14 cellular contexts compared by ENCODE assay signal in the genomic region with DNA sequence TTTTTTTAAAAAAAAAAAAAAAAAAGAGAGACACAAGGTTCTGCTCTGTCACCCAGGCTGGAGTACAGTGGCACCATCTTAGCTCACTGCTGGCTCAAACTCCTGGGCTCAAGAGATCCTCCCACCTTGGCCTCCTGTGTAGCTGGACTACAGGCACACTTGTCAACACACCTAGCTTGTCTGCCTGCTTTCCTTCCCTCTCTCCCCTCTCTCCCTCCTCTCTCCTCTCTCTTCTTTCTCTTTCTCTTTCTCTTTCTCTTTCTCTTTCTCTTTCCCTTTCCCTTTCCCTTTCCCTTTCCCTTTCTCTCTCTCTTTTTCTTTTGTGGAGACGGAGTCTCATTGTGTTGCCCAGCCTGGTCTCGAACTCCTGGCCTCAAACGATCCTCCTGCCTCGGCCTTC.
DNase-seq lines count a peak whose midpoint lies in the region; ATAC-seq and TF ChIP-seq lines count a peak whose summit lies in the region.
"Had no signal": no experiment of that assay in that cellular context is flagged by ENCODE, and none has a peak within 500 bp of the region (broad histone marks: within the 10 kb centered on the region; RNA-seq: fewer than 3 reads in every experiment).

No MANE protein-coding gene starts in this region.

- H3T11ph ChIP-seq in H9 (ENCODE audit: low read length), result no peak overlapping the region

- no peak overlapping the region for H3K18ac ChIP-seq in H9 (ENCODE audit: insufficient read length, low read depth, low read length)

- no peak overlapping the region for H2BK5ac ChIP-seq in H9 (ENCODE audit: insufficient read length, low read length)

- H2BK12ac ChIP-seq in H9 (ENCODE audit: insufficient read length, low read depth, low read length), result no peak overlapping the region

- peaks cover 38% of the 10 kb centered on the region for H3K4me1 Mint-ChIP-seq in activated naive CD4-positive, alpha-beta T cell treated with anti-CD3 and anti-CD28 coated beads, Interleukin-2, amount 10 ng/mL, durations not matched to agents 7 days and 5 days
- H3K4me1 Mint-ChIP-seq in activated B cell treated with CpG ODN at 0.5 μM for 24 hours (peaks cover 24% of the 10 kb centered on the region), immature natural killer cell (peaks cover 50 to 78% of the 10 kb centered on the region in 2 donors), H9 (no peaks in the 10 kb centered on the region; a peak in 1 of 4 replicates)
- H3K4me1 Mint-ChIP-seq in stimulated activated naive CD8-positive, alpha-beta T cell treated with anti-CD3 and anti-CD28 coated beads, Interleukin-15, amount 100 ng/mL, for 72 hours, result peaks cover 44% of the 10 kb centered on the region

- H2AK5ac ChIP-seq in H9 (ENCODE audit: insufficient read length, low read length), result no peak overlapping the region

- H3K36me3 Mint-ChIP-seq in activated naive CD4-positive, alpha-beta T cell treated with anti-CD3 and anti-CD28 coated beads, Interleukin-2, amount 10 ng/mL, durations not matched to agents 7 days and 5 days, result peaks cover 44% of the 10 kb centered on the region
- H3K36me3 Mint-ChIP-seq in activated B cell treated with CpG ODN at 0.5 μM for 24 hours (ENCODE audit: low read depth) (peaks cover 48% of the 10 kb centered on the region), immature natural killer cell (peaks cover 0 to 24% (median 13%) of the 10 kb centered on the region in 3 donors), H9 (ENCODE audit: insufficient read depth in 1 of 3, low read depth in 3 of 3) (peaks cover 33 to 50% (median 44%) of the 10 kb centered on the region in 3 experiments)

- no peak overlapping the region for H2BK20ac ChIP-seq in H9 (ENCODE audit: low read depth, low read length, poor library complexity, severe bottlenecking)

- H3K4me2 ChIP-seq in H9 (ENCODE audit: insufficient read depth, insufficient read length, low read length), result no peak overlapping the region
- H3K4me2 ChIP-seq: SK-N-SH had no signal

- intact Hi-C loops in activated B cell treated with CpG ODN at 0.5 μM for 24 hours (cut with micrococcal nuclease), result no loop called here

- H3K9me3 Mint-ChIP-seq in activated naive CD4-positive, alpha-beta T cell treated with anti-CD3 and anti-CD28 coated beads, Interleukin-2, amount 10 ng/mL, durations not matched to agents 7 days and 5 days, result peaks cover 3% of the 10 kb centered on the region
- H3K9me3 Mint-ChIP-seq in activated B cell treated with CpG ODN at 0.5 μM for 24 hours, result no peaks in the 10 kb centered on the region
- H3K9me3 Mint-ChIP-seq in immature natural killer cell, result no peaks in the 10 kb centered on the region
- peaks cover 8 to 9% of the 10 kb centered on the region in 2 donors for H3K9me3 Mint-ChIP-seq in stimulated activated naive CD8-positive, alpha-beta T cell treated with anti-CD3 and anti-CD28 coated beads, Interleukin-15, amount 100 ng/mL, for 72 hours
- H3K9me3 Mint-ChIP-seq in H9, result peaks cover 50 to 53% of the 10 kb centered on the region in 2 experiments

- H4K20me1 ChIP-seq in H9 (ENCODE audit: control insufficient read depth, insufficient read depth, insufficient read length), result no peaks in the 10 kb centered on the region

- no peak overlapping the region for H3K56ac ChIP-seq in H9 (ENCODE audit: insufficient read length, low read depth, low read length)

- TF ChIP-seq CTCF in activated B cell treated with CpG ODN at 0.5 μM for 24 hours (IDR thresholded peaks at IDR 0.05) (no peak), H9 (conservative IDR thresholded peaks at IDR 0.05) (no peak)

- H3K79me2 ChIP-seq in H9 (ENCODE audit: insufficient read depth, low read length), result peaks cover 2% of the 10 kb centered on the region; the same call in 1 of the 2 replicates

- ATAC-seq in activated B cell treated with CpG ODN at 0.5 μM for 24 hours (ENCODE audit: low read depth) (no peak), HG03565 (IDR thresholded peaks at IDR 0.05; ENCODE audit: unreplicated experiment) (no peak), HG02623 (IDR thresholded peaks at IDR 0.05; ENCODE audit: unreplicated experiment) (no peak)
- ATAC-seq in stimulated activated naive CD8-positive, alpha-beta T cell treated with anti-CD3 and anti-CD28 coated beads, Interleukin-15, amount 100 ng/mL, for 72 hours, result peak; percentile 40

- peak overlapping the region; percentile 89 for H3K27ac Mint-ChIP-seq in activated naive CD4-positive, alpha-beta T cell treated with anti-CD3 and anti-CD28 coated beads, Interleukin-2, amount 10 ng/mL, durations not matched to agents 7 days and 5 days
- H3K27ac Mint-ChIP-seq in activated B cell treated with CpG ODN at 0.5 μM for 24 hours (peak overlapping the region; percentile 30), immature natural killer cell (peak overlapping the region; percentile 79 to 94 (median 92)), H9 (peak overlapping the region in 1 of 3 experiments; percentile 26; a peak in 1 of 7 replicates)
- H3K27ac Mint-ChIP-seq in stimulated activated naive CD8-positive, alpha-beta T cell treated with anti-CD3 and anti-CD28 coated beads, Interleukin-15, amount 100 ng/mL, for 72 hours, result peak overlapping the region; percentile 91

- no peaks in the 10 kb centered on the region for H3K27me3 ChIP-seq in H9 (ENCODE audit: insufficient read depth, low read length)

- no peak overlapping the region for H4K8ac ChIP-seq in H9 (replicated peaks; ENCODE audit: insufficient read length, low read depth, low read length)

- CTCF ChIA-PET in activated naive CD4-positive, alpha-beta T cell treated with anti-CD3 and anti-CD28 coated beads, Interleukin-2, amount 10 ng/mL, durations not matched to agents 7 days and 5 days (lab: Charles Lee), result no interaction called here
- CTCF ChIA-PET in activated B cell treated with CpG ODN at 0.5 μM for 24 hours (lab: Charles Lee), result no interaction called here

- no peaks in the 10 kb centered on the region for H3K27me3 Mint-ChIP-seq in activated naive CD4-positive, alpha-beta T cell treated with anti-CD3 and anti-CD28 coated beads, Interleukin-2, amount 10 ng/mL, durations not matched to agents 7 days and 5 days
- H3K27me3 Mint-ChIP-seq in activated B cell treated with CpG ODN at 0.5 μM for 24 hours, result no peaks in the 10 kb centered on the region
- H3K27me3 Mint-ChIP-seq in immature natural killer cell (ENCODE audit: low read depth in 3 of 3), result peaks cover 5 to 10% (median 6%) of the 10 kb centered on the region in 3 donors
- no peaks in the 10 kb centered on the region for H3K27me3 Mint-ChIP-seq in stimulated activated naive CD8-positive, alpha-beta T cell treated with anti-CD3 and anti-CD28 coated beads, Interleukin-15, amount 100 ng/mL, for 72 hours
- H3K27me3 Mint-ChIP-seq in H9 (ENCODE audit: low read depth), result no peaks in the 10 kb centered on the region

- H3K9me3 ChIP-seq in H9 (ENCODE audit: control insufficient read depth, low read depth, low read length), result peaks cover 25% of the 10 kb centered on the region
- H3K9me3 ChIP-seq: left ventricle myocardium inferior, SK-N-SH had no signal

- H2AFZ ChIP-seq in H9 (ENCODE audit: low read length), result no peak overlapping the region

- H3K4me1 ChIP-seq in H9 (ENCODE audit: insufficient read depth, low read length), result no peaks in the 10 kb centered on the region

- H3K9ac ChIP-seq in H9 (ENCODE audit: extremely low read depth, insufficient read length, low read length), result no peak overlapping the region
- H3K9ac ChIP-seq: SK-N-SH had no signal

- no peak overlapping the region for H3K14ac ChIP-seq in H9 (ENCODE audit: insufficient read depth, low read length)

- DNase-seq in activated naive CD4-positive, alpha-beta T cell treated with anti-CD3 and anti-CD28 coated beads, Interleukin-2, amount 10 ng/mL, durations not matched to agents 7 days and 5 days, result peak; percentile 39
- no peak for DNase-seq in activated naive CD4-positive, alpha-beta T cell (lab: John Stamatoyannopoulos, UW)
- DNase-seq in activated B cell treated with CpG ODN at 0.5 μM for 24 hours, result no peak
- peak; percentile 46 to 53 (median 51) for DNase-seq in immature natural killer cell
- DNase-seq in stimulated activated naive CD8-positive, alpha-beta T cell treated with anti-CD3 and anti-CD28 coated beads, Interleukin-15, amount 100 ng/mL, for 72 hours, result no peak
- no peak for DNase-seq in H9
- DNase-seq: activated CD4-positive, alpha-beta T cell treated with anti-CD3 and anti-CD28 coated beads for 4 hours; GDM1; left ventricle myocardium inferior; NCI-H187 treated with DMSO at 0.1 percent for 48 hours; nucleus accumbens; SK-N-SH had no signal

- no peaks in the 10 kb centered on the region for H3K79me1 ChIP-seq in H9 (ENCODE audit: insufficient read depth, low read depth, low read length, poor library complexity, severe bottlenecking)

- no peak overlapping the region for H2BK120ac ChIP-seq in H9 (ENCODE audit: low read depth, low read length, poor library complexity, severe bottlenecking)

- no peak overlapping the region for H3K23ac ChIP-seq in H9 (ENCODE audit: insufficient read length, low read depth, low read length)

- H4K5ac ChIP-seq in H9 (ENCODE audit: insufficient read length, low read depth, low read length), result no peak overlapping the region

- H2BK15ac ChIP-seq in H9 (ENCODE audit: low read depth, low read length), result no peak overlapping the region

- WGBS in H9 (ENCODE audit: extremely low coverage, insufficient read length, low lambda C conversion rate), result no CpG with 5 or more reads among the region's 4 CpGs

- no peak overlapping the region for H3K27ac ChIP-seq in H9 (ENCODE audit: insufficient read length, low read depth, low read length)
- H3K27ac ChIP-seq: left ventricle myocardium inferior had no signal

- POLR2A ChIA-PET in activated B cell treated with CpG ODN at 0.5 μM for 24 hours (lab: Charles Lee), result interaction anchor here (1.3 kb wide), 1 partner anchor 196 kb away, joined by 3 read pairs; a partner anchor contains a TSS

- H4K91ac ChIP-seq in H9 (ENCODE audit: insufficient read length, low read depth, low read length), result no peak overlapping the region

- no peaks in the 10 kb centered on the region for H3K23me2 ChIP-seq in H9 (ENCODE audit: insufficient read length, low read depth, low read length, poor library complexity, severe bottlenecking)

- H3K4ac ChIP-seq in H9 (ENCODE audit: low read depth, low read length), result no peak overlapping the region

- H3K4me3 Mint-ChIP-seq in activated naive CD4-positive, alpha-beta T cell treated with anti-CD3 and anti-CD28 coated beads, Interleukin-2, amount 10 ng/mL, durations not matched to agents 7 days and 5 days, result peak overlapping the region; percentile 34
- H3K4me3 Mint-ChIP-seq in activated B cell treated with CpG ODN at 0.5 μM for 24 hours (no peak overlapping the region), immature natural killer cell (peak overlapping the region; percentile 9 to 79 (median 64)), H9 (no peak overlapping the region)
- peak overlapping the region in 1 of 2 donors; percentile 8 for H3K4me3 Mint-ChIP-seq in stimulated activated naive CD8-positive, alpha-beta T cell treated with anti-CD3 and anti-CD28 coated beads, Interleukin-15, amount 100 ng/mL, for 72 hours

Comparison
In these comparisons a context has a peak if more than half of its experiments do, and no peak if none do; other contexts are left out.
1. DNase-seq: peak in activated naive CD4-positive, alpha-beta T cell treated with anti-CD3 and anti-CD28 coated beads, Interleukin-2, amount 10 ng/mL, durations not matched to agents 7 days and 5 days (single experiment) and immature natural killer cell (3 of 3); none in activated naive CD4-positive, alpha-beta T cell (0 of 4), activated B cell treated with CpG ODN at 0.5 μM for 24 hours (single experiment), stimulated activated naive CD8-positive, alpha-beta T cell treated with anti-CD3 and anti-CD28 coated beads, Interleukin-15, amount 100 ng/mL, for 72 hours (0 of 2) and H9 (single experiment).
2. H3K4me3 Mint-ChIP-seq: peak in activated naive CD4-positive, alpha-beta T cell treated with anti-CD3 and anti-CD28 coated beads, Interleukin-2, amount 10 ng/mL, durations not matched to agents 7 days and 5 days (single experiment) and immature natural killer cell (5 of 5); none in activated B cell treated with CpG ODN at 0.5 μM for 24 hours (single experiment) and H9 (0 of 2).